ENCODE assay signal across 8 cellular contexts in genomic region chr7:35037211-35037525, GRCh38. TPM values are rescaled to one million over a fixed set of nuclear protein-coding genes. Genes with fewer than 3 reads are reported as not detected.
DNase-seq lines count a peak whose midpoint lies in the region; ATAC-seq and TF ChIP-seq lines count a peak whose summit lies in the region.

Gene DPY19L1, minus strand, starts transcription at chr7:35037485. Its CDS starts 91 bp downstream, at chr7:35037394.

- no peak for TF ChIP-seq CTCF in MM.1S (IDR thresholded peaks at IDR 0.05; ENCODE audit: low read length)

- H3K27ac ChIP-seq in MM.1S (ENCODE audit: low read length), result peak within 1 kb of the TSS; percentile 78

- no peak for ATAC-seq in naive thymus-derived CD8-positive, alpha-beta T cell
- no peak for ATAC-seq in HG02852 (IDR thresholded peaks at IDR 0.05; ENCODE audit: unreplicated experiment)

- peaks cover 11 to 41% (median 29%) of the 10 kb centered on the region in 4 donors for H3K4me1 Mint-ChIP-seq in naive thymus-derived CD8-positive, alpha-beta T cell

- H3K27me3 ChIP-seq in MM.1S (replicated peaks; ENCODE audit: insufficient read depth, low read length) (no peaks in the 10 kb centered on the region), endocrine pancreas (ENCODE audit: control insufficient read depth, insufficient read depth, low read length) (no peaks in the 10 kb centered on the region)

- H3K36me3 Mint-ChIP-seq in naive thymus-derived CD8-positive, alpha-beta T cell, result no peaks in the 10 kb centered on the region

- no peaks in the 10 kb centered on the region for H3K27me3 Mint-ChIP-seq in naive thymus-derived CD8-positive, alpha-beta T cell

- H4K20me1 ChIP-seq in MM.1S (ENCODE audit: insufficient read depth, low read length), result no peaks in the 10 kb centered on the region

- peaks cover 28% of the 10 kb centered on the region for H3K4me1 ChIP-seq in MM.1S (ENCODE audit: low read length)
- peaks cover 13% of the 10 kb centered on the region for H3K4me1 ChIP-seq in endocrine pancreas (ENCODE audit: control insufficient read depth, insufficient read depth, low read length)

- intact Hi-C loops in T-helper 2 cell treated with Interferon-gamma antibody and Interleukin-4, amounts not matched to agents 100 ng/mL and 5 ng/mL, for 36 hours (cut with micrococcal nuclease), result loop anchor here (2.0 to 10.0 kb wide), 9 partner anchors 44 to 1908 kb away; partner anchors contain the start of genes BBS9, SEPTIN7 and TBX20

- DNase-seq in T-helper 2 cell (no peak), MM.1S (no peak), middle frontal gyrus (ENCODE audit: extremely low spot score, low spot score) (no peak), NCI-H524 treated with DMSO at 0.1 percent for 48 hours (lab: John Stamatoyannopoulos, UW) (no peak)
- DNase-seq in naive thymus-derived CD8-positive, alpha-beta T cell, result no peak

- H2AFZ ChIP-seq in MM.1S (ENCODE audit: low read length), result peak within 1 kb of the TSS; percentile 96

- H3K9me3 ChIP-seq in MM.1S (replicated peaks; ENCODE audit: insufficient read depth, low read length) (no peaks in the 10 kb centered on the region), endocrine pancreas (ENCODE audit: control insufficient read depth, low read length) (no peaks in the 10 kb centered on the region)

- no peaks in the 10 kb centered on the region for H3K9me3 Mint-ChIP-seq in naive thymus-derived CD8-positive, alpha-beta T cell

- H3K4me2 ChIP-seq in MM.1S (ENCODE audit: low read depth, low read length), result peak within 1 kb of the TSS; percentile 98

- POLR2A ChIA-PET in naive thymus-derived CD8-positive, alpha-beta T cell (lab: Charles Lee), result no interaction called here

- H3K36me3 ChIP-seq in MM.1S (replicated peaks; ENCODE audit: insufficient read depth, low read length) (no peaks in the 10 kb centered on the region), endocrine pancreas (ENCODE audit: control insufficient read depth, insufficient read depth, low read length) (no peaks in the 10 kb centered on the region)

- H3K4me3 Mint-ChIP-seq in naive thymus-derived CD8-positive, alpha-beta T cell, result peak within 1 kb of the TSS; percentile 85 to 96 (median 94)

- H3F3A ChIP-seq in MM.1S (ENCODE audit: insufficient read depth, low read length), result peaks cover 30% of the 10 kb centered on the region

- no peaks in the 10 kb centered on the region for H3K9me2 ChIP-seq in MM.1S (replicated peaks; ENCODE audit: insufficient read depth, low read length)

- H3K9ac ChIP-seq in MM.1S (ENCODE audit: low read length) (peak within 1 kb of the TSS; percentile 81), endocrine pancreas (ENCODE audit: control insufficient read depth, insufficient read depth, low read length) (peak within 1 kb of the TSS; percentile 82)

- H3K27ac Mint-ChIP-seq in naive thymus-derived CD8-positive, alpha-beta T cell, result peak within 1 kb of the TSS; percentile 87 to 97 (median 92)

- peaks cover 47% of the 10 kb centered on the region for H3K79me2 ChIP-seq in MM.1S (ENCODE audit: low read length)

- H3K4me3 ChIP-seq in MM.1S (ENCODE audit: low read length), result peak within 1 kb of the TSS; percentile 84
- peak within 1 kb of the TSS; percentile 89 for H3K4me3 ChIP-seq in endocrine pancreas (ENCODE audit: control insufficient read depth, insufficient read depth, low read length)

RNA-seq across cellular contexts. Expression of gene DPY19L1, which starts in this region (rescaled TPM):
- 22.3 and 23.1 TPM in 2 replicates for total RNA-seq in T-helper 2 cell treated with Interferon-gamma antibody and Interleukin-4, amounts not matched to agents 100 ng/mL and 5 ng/mL, for 36 hours
- total RNA-seq in naive thymus-derived CD8-positive, alpha-beta T cell, result 1 to 10 TPM; 7.1 to 8.7 TPM
- 1 to 10 TPM in 1 of 3 donors, under 1 TPM in 2; 0.67 to 3.1 (median 0.76) TPM for polyA plus RNA-seq in naive thymus-derived CD8-positive, alpha-beta T cell
